Comparison of ENCODE assay signal across 10 cellular contexts in the genomic region with DNA sequence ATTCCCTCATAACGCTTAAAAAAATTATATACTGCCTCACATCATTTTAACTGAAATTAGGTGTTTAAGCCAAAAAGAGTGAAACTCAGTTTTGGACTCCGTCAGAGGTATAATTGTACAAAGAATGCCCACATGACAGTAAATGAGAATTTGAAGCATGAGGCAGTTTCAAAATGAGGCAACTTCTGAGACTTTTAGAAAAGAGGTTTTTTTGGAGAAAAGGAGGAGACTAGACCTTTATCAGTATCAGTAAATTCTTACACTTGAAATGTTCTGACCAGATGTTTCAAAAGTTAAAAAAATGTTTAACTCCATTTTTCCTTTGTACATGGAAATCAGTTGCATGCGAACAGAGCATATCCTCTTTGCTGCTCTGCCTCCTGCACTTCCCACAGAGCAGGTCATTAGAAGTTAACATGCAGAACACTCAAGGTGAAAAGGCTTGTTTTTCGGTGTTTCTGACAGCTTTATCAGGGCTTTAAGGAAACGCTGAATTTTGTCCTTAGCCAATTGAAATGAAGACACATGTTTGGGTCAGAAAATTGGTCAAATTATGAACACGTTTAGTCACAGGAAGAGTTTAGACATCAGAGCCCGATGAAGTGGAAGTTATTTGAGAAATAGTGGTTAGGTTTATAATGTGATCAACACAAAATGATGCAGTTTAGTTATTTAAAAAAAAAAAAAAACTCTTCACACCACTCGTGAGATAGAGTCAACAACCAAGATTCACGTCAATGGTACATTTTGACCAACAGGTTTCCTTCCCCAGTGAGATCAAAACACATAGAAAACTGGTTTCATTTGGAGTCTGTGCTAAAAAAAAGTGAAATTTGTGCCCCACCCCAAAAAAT. TPM values are rescaled to one million over a fixed set of nuclear protein-coding genes. Genes with fewer than 3 reads are reported as not detected.
DNase-seq lines count a peak whose midpoint lies in the region; ATAC-seq, FAIRE-seq and TF ChIP-seq lines count a peak whose summit lies in the region.
"Had no signal": no experiment of that assay in that cellular context is flagged by ENCODE, and none has a peak within 500 bp of the region (broad histone marks: within the 10 kb centered on the region; RNA-seq: fewer than 3 reads in every experiment).

No MANE protein-coding gene starts in this region.

- no peak for FAIRE-seq in small intestine (lab: Jason Lieb, UNC)

- peak overlapping the region; percentile 20 for H3K4me3 Mint-ChIP-seq in activated CD8-positive, alpha-beta T cell treated with anti-CD3 and anti-CD28 coated beads for 36 hours

- TF ChIP-seq POLR2A in spleen (IDR thresholded peaks at IDR 0.05) (no peak), Peyer's patch (IDR thresholded peaks at IDR 0.05) (no peak)

- ATAC-seq in activated CD4-positive, CD25-positive, alpha-beta regulatory T cell treated with anti-CD3 and anti-CD28 coated beads, Interleukin-2, amount 50 U/mL, for 24 hours, result peak; percentile 62 to 71
- peak; percentile 43 for ATAC-seq in HG02642 (IDR thresholded peaks at IDR 0.05; ENCODE audit: poor library complexity, unreplicated experiment)
- peak; percentile 68 for ATAC-seq in activated CD8-positive, alpha-beta T cell treated with anti-CD3 and anti-CD28 coated beads for 36 hours

- H3K27ac Mint-ChIP-seq in activated CD8-positive, alpha-beta T cell treated with anti-CD3 and anti-CD28 coated beads for 36 hours, result peak overlapping the region; percentile 91

- H3K27me3 ChIP-seq in spleen (replicated peaks in 1 of 7), result no peaks in the 10 kb centered on the region
- H3K27me3 ChIP-seq in small intestine (ENCODE audit: control insufficient read depth in 2 of 2, insufficient read depth in 2 of 2, low read length in 2 of 2), result no peaks in the 10 kb centered on the region
- H3K27me3 ChIP-seq in Peyer's patch, result no peaks in the 10 kb centered on the region

- H3K4me1 Mint-ChIP-seq in activated CD8-positive, alpha-beta T cell treated with anti-CD3 and anti-CD28 coated beads for 36 hours (ENCODE audit: low read depth), result peaks cover 85% of the 10 kb centered on the region

- intact Hi-C loops in activated CD8-positive, alpha-beta T cell treated with anti-CD3 and anti-CD28 coated beads for 36 hours (cut with micrococcal nuclease), result no loop called here
- intact Hi-C loops in spleen (cut with DNase I; ENCODE audit: low total_unique reads), result no loop called here

- H3K4me3 ChIP-seq in spleen (no peak overlapping the region), small intestine (ENCODE audit: low read depth in 1 of 2, low read length in 2 of 2) (no peak overlapping the region), Peyer's patch (no peak overlapping the region)

- POLR2A ChIA-PET in activated CD8-positive, alpha-beta T cell treated with anti-CD3 and anti-CD28 coated beads for 36 hours (lab: Charles Lee), result no interaction called here

- H3K27ac ChIP-seq in spleen (peak overlapping the region; percentile 28 to 77 (median 57)), small intestine (ENCODE audit: low read depth in 1 of 2, low read length in 1 of 2) (no peak overlapping the region), Peyer's patch (peak overlapping the region in 2 of 4 donors; percentile 11 to 56)

- peaks cover 59% of the 10 kb centered on the region for H3K36me3 Mint-ChIP-seq in activated CD8-positive, alpha-beta T cell treated with anti-CD3 and anti-CD28 coated beads for 36 hours (ENCODE audit: low read depth)

- 39 to 62% (median 42%) methylated on average over 9 of the region's 9 CpGs for WGBS in spleen, 5 donors
- WGBS in small intestine, 3 donors, result 61 to 71% (median 63%) methylated on average over 9 of the region's 9 CpGs

- H3K4me1 ChIP-seq in spleen (peaks cover 15 to 99% (median 47%) of the 10 kb centered on the region in 6 donors), small intestine (ENCODE audit: control insufficient read depth in 2 of 2, insufficient read depth in 1 of 2, low read depth in 1 of 2, low read length in 1 of 2) (peaks cover 0 to 3% of the 10 kb centered on the region in 2 donors), Peyer's patch (peaks cover 0 to 29% (median 2%) of the 10 kb centered on the region in 4 donors)

- CTCF ChIA-PET in activated CD8-positive, alpha-beta T cell treated with anti-CD3 and anti-CD28 coated beads for 36 hours (lab: Charles Lee), result interaction anchor here (1.0 to 1.6 kb wide), 2 partner anchors 12 to 22 kb away, joined by 5 to 10 read pairs; no protein-coding TSS in a partner anchor

- H3K27me3 Mint-ChIP-seq in activated CD8-positive, alpha-beta T cell treated with anti-CD3 and anti-CD28 coated beads for 36 hours, result no peaks in the 10 kb centered on the region

- H3K9me3 Mint-ChIP-seq in activated CD8-positive, alpha-beta T cell treated with anti-CD3 and anti-CD28 coated beads for 36 hours, result no peaks in the 10 kb centered on the region

- no peaks in the 10 kb centered on the region for H3K9me3 ChIP-seq in spleen
- no peaks in the 10 kb centered on the region for H3K9me3 ChIP-seq in small intestine (ENCODE audit: control insufficient read depth, low read depth)
- no peaks in the 10 kb centered on the region for H3K9me3 ChIP-seq in Peyer's patch

- no peak for TF ChIP-seq CTCF in activated CD8-positive, alpha-beta T cell treated with anti-CD3 and anti-CD28 coated beads for 36 hours (IDR thresholded peaks at IDR 0.05)
- no peak for TF ChIP-seq CTCF in spleen (IDR thresholded peaks at IDR 0.05 in 8 of 11, conservative IDR thresholded peaks at IDR 0.05 in 3 of 11)
- TF ChIP-seq CTCF in Peyer's patch (IDR thresholded peaks at IDR 0.05), result no peak

- DNase-seq in activated CD4-positive, CD25-positive, alpha-beta regulatory T cell treated with anti-CD3 and anti-CD28 coated beads, Interleukin-2, amount 50 U/mL, for 72 hours, result no peak
- DNase-seq in activated CD8-positive, alpha-beta T cell treated with anti-CD3 and anti-CD28 coated beads for 36 hours, result no peak
- DNase-seq in spleen, result no peak
- no peak for DNase-seq in small intestine
- no peak for DNase-seq in putamen (ENCODE audit: low spot score)
- no peak for DNase-seq in Peyer's patch
- DNase-seq: 8988T, NCI-H526 had no signal

- H3K36me3 ChIP-seq in spleen (peaks cover 0 to 74% (median 36%) of the 10 kb centered on the region in 6 donors), small intestine (ENCODE audit: control insufficient read depth in 2 of 2, insufficient read depth in 2 of 2, low read length in 2 of 2) (peaks cover 4 to 19% of the 10 kb centered on the region in 2 donors), Peyer's patch (peaks cover 0 to 71% (median 0%) of the 10 kb centered on the region in 3 donors)

RNA-seq across cellular contexts. Expression of gene PIK3R1, which starts 59.5 kb away (rescaled TPM):
- 10 to 100 TPM; 55.4 to 57.6 TPM for total RNA-seq in activated CD8-positive, alpha-beta T cell treated with anti-CD3 and anti-CD28 coated beads for 36 hours
- 100 to 1,000 TPM in 5 of 7 donors, 10 to 100 TPM in 2; 72.7 to 200 (median 123) TPM for total RNA-seq in spleen
- polyA plus RNA-seq in spleen, result 10 to 100 TPM in 1 of 3 donors, 1 to 10 TPM in 2; 4.9 to 15.1 (median 7.6) TPM
- polyA plus RNA-seq in small intestine, result 10 to 100 TPM in 1 of 3 donors, 1 to 10 TPM in 2; 9.2 to 31.1 (median 9.8) TPM
- 100 to 1,000 TPM in 1 of 4 donors, 10 to 100 TPM in 3; 69.3 to 113 (median 87.5) TPM for total RNA-seq in Peyer's patch

Comparison
In these comparisons a context has a peak if more than half of its experiments do, and no peak if none do; other contexts are left out.
1. H3K27ac ChIP-seq: peak in spleen (8 of 8); none in small intestine (0 of 2).
2. Peak in every context shown above with its lines, with median percentiles within 50 percentile points of each other: ATAC-seq.